ENCODE assay signal across 1 cellular context in the genomic region with DNA sequence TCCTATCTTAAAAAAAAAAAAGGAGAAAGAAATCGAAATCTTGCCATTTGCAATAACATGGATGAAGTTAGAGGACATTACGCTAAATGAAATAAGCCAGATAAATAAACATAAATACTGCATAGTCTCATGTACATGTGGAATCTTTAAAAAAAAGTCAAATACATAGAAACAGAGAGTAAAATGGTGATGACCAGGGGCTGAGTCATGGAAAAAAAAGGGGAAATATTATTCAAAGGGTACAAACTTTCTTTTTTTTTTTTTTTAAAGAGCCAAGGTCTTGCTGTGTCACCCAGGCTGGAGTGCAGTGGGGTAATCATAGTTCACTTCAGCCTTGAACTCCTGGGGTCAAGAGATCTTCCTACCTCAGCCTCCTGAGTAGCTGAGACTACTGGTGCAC.
TF ChIP-seq lines count a peak whose summit lies in the region.

No MANE protein-coding gene starts in this region.

TF ChIP-seq in IMR-90, 13 proteins besides CTCF, POLR2A, EP300 and RAD21:
- TF ChIP-seq FOS (IDR thresholded peaks at IDR 0.05; ENCODE audit: low read depth, low read length): peak; percentile 43; the same call in 1 of the 2 replicates
- no peak for TF ChIP-seq MAFK (IDR thresholded peaks at IDR 0.05; ENCODE audit: low read depth, low read length)
- TF ChIP-seq, protein P1, sequence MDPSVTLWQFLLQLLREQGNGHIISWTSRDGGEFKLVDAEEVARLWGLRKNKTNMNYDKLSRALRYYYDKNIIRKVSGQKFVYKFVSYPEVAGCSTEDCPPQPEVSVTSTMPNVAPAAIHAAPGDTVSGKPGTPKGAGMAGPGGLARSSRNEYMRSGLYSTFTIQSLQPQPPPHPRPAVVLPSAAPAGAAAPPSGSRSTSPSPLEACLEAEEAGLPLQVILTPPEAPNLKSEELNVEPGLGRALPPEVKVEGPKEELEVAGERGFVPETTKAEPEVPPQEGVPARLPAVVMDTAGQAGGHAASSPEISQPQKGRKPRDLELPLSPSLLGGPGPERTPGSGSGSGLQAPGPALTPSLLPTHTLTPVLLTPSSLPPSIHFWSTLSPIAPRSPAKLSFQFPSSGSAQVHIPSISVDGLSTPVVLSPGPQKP (IDR thresholded peaks at IDR 0.05; ENCODE audit: borderline replicate concordance, low read depth, low read length): no peak
